Comparison of ENCODE assay signal across 8 cellular contexts in genomic region chr16:21301168-21301894, GRCh38. TPM values are rescaled to one million over a fixed set of nuclear protein-coding genes. Genes with fewer than 3 reads are reported as not detected.
DNase-seq lines count a peak whose midpoint lies in the region; ATAC-seq, FAIRE-seq and TF ChIP-seq lines count a peak whose summit lies in the region.

No MANE protein-coding gene starts in this region.

- peak; percentile 58 for TF ChIP-seq POLR2A in A549 (IDR thresholded peaks at IDR 0.05; ENCODE audit: low read length)

- FAIRE-seq in A549 (lab: Jason Lieb, UNC): no peak

- 2% methylated on average over 30 of the region's 60 CpGs for WGBS in A549 (ENCODE audit: missing lambda C conversion rate)

- H3K9me3 ChIP-seq in A549: no peaks in the 10 kb centered on the region

- H3K4me3 ChIP-seq in A549 (peak overlapping the region; percentile 63), choroid plexus epithelial cell (ENCODE audit: low read depth, low read length) (peak overlapping the region; percentile 67)

- CTCF ChIA-PET in A549 (lab: Yijun Ruan, JAX): interaction anchor here (0.6 to 4.5 kb wide), 57 partner anchors 9 to 1072 kb away, joined by 3 to 141 read pairs (median 4); partner anchors contain the start of genes ANKS4B, CRYM, ERI2 and LDAF1

- DNase-seq in A549 (ENCODE audit: low read depth in 1 of 2, low spot score in 1 of 2) (peak; percentile 91 to 93), NCI-H146 (lab: John Stamatoyannopoulos, UW) (peak; percentile 59), T-helper 9 cell (peak; percentile 5), choroid plexus epithelial cell (ENCODE audit: low read depth) (peak; percentile 65), left kidney (ENCODE audit: low read depth, low spot score) (peak; percentile 80)
- DNase-seq in stimulated activated CD4-positive, alpha-beta T cell treated with anti-CD3 and anti-CD28 coated beads, Interleukin-4, amount 100 ng/mL, for 24 hours: peak; percentile 18

- POLR2A ChIA-PET in A549 (lab: Yijun Ruan, JAX): interaction anchor here (0.8 to 2.3 kb wide), 17 partner anchors 11 to 1136 kb away, joined by 3 to 32 read pairs (median 4); partner anchors contain the start of genes ERI2, LDAF1 and REXO5

- H3K4me1 ChIP-seq in A549: peaks cover 23% of the 10 kb centered on the region

- H3K4me2 ChIP-seq in A549: peak overlapping the region; percentile 90

- TF ChIP-seq RAD21 in A549 (conservative IDR thresholded peaks at IDR 0.05 in 1 of 2, IDR thresholded peaks at IDR 0.05 in 1 of 2): peak in 1 of 2 experiments; percentile 28; a peak in 1 of 5 replicates

- TF ChIP-seq EP300 in A549 (IDR thresholded peaks at IDR 0.05): no peak; a peak in 1 of 5 replicates

- H3K27ac ChIP-seq in A549: peak overlapping the region; percentile 82 to 93

- TF ChIP-seq CTCF in A549 (IDR thresholded peaks at IDR 0.05) (peak; percentile 33; the same call in 2 of the 3 replicates), choroid plexus epithelial cell (conservative IDR thresholded peaks at IDR 0.05; ENCODE audit: low read depth, low read length) (peak; percentile 23)

- peak; percentile 92 for ATAC-seq in A549
- ATAC-seq in GM18498 (IDR thresholded peaks at IDR 0.05; ENCODE audit: unreplicated experiment): peak; percentile 66
- ATAC-seq in HG02884 (IDR thresholded peaks at IDR 0.05; ENCODE audit: unreplicated experiment): peak; percentile 52

TF ChIP-seq in A549, 52 proteins besides CTCF, POLR2A, EP300 and RAD21:
- TF ChIP-seq FOXS1 (CRISPR knock-in tag; IDR thresholded peaks at IDR 0.05) (no peak), HOXB5 (CRISPR knock-in tag; IDR thresholded peaks at IDR 0.05) (no peak), GATA3 (IDR thresholded peaks at IDR 0.05; ENCODE audit: borderline replicate concordance) (peak; percentile 11), POLR2AphosphoS2 (conservative IDR thresholded peaks at IDR 0.05; ENCODE audit: low read length) (no peak), NR3C1 (IDR thresholded peaks at IDR 0.05) (no peak), RNF2 (IDR thresholded peaks at IDR 0.05; ENCODE audit: borderline replicate concordance, low read depth) (peak; percentile 74; the same call in 1 of the 2 replicates), MAZ (IDR thresholded peaks at IDR 0.05; ENCODE audit: borderline replicate concordance, low read depth, low read length) (no peak), KDM1A (IDR thresholded peaks at IDR 0.05; ENCODE audit: low read depth) (no peak), TFCP2L1 (CRISPR knock-in tag; IDR thresholded peaks at IDR 0.05) (no peak), MAX (IDR thresholded peaks at IDR 0.05) (peak; percentile 82), E2F6 (IDR thresholded peaks at IDR 0.05; ENCODE audit: borderline replicate concordance, low read depth) (peak; percentile 16; the same call in 1 of the 2 replicates), USF2 (IDR thresholded peaks at IDR 0.05) (0 out of 2 replicates have a peak, but pooled peaks have one; percentile 10), CBX2 (IDR thresholded peaks at IDR 0.05; ENCODE audit: borderline replicate concordance, low read depth) (no peak), CBX8 (IDR thresholded peaks at IDR 0.05) (no peak), JUN (IDR thresholded peaks at IDR 0.05) (peak in 1 of 2 experiments; percentile 55; a peak in 1 of 5 replicates), NPAS2 (CRISPR knock-in tag; IDR thresholded peaks at IDR 0.05; ENCODE audit: borderline replicate concordance) (no peak), TP53 (CRISPR knock-in tag; IDR thresholded peaks at IDR 0.05) (no peak), CEBPB (IDR thresholded peaks at IDR 0.05) (peak in 1 of 2 experiments; percentile 59; a peak in 1 of 4 replicates), PHF8 (IDR thresholded peaks at IDR 0.05; ENCODE audit: borderline replicate concordance, low read depth) (0 out of 2 replicates have a peak, but pooled peaks have one; percentile 18), ZSCAN20 (CRISPR knock-in tag; IDR thresholded peaks at IDR 0.05) (no peak)
- TF ChIP-seq, protein P1, sequence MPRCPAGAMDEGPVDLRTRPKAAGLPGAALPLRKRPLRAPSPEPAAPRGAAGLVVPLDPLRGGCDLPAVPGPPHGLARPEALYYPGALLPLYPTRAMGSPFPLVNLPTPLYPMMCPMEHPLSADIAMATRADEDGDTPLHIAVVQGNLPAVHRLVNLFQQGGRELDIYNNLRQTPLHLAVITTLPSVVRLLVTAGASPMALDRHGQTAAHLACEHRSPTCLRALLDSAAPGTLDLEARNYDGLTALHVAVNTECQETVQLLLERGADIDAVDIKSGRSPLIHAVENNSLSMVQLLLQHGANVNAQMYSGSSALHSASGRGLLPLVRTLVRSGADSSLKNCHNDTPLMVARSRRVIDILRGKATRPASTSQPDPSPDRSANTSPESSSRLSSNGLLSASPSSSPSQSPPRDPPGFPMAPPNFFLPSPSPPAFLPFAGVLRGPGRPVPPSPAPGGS (IDR thresholded peaks at IDR 0.05): 0 out of 3 replicates have a peak, but pooled peaks have one; percentile 66
- TF ChIP-seq, protein P2, sequence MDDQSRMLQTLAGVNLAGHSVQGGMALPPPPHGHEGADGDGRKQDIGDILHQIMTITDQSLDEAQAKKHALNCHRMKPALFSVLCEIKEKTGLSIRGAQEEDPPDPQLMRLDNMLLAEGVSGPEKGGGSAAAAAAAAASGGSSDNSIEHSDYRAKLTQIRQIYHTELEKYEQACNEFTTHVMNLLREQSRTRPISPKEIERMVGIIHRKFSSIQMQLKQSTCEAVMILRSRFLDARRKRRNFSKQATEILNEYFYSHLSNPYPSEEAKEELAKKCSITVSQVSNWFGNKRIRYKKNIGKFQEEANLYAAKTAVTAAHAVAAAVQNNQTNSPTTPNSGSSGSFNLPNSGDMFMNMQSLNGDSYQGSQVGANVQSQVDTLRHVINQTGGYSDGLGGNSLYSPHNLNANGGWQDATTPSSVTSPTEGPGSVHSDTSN (IDR thresholded peaks at IDR 0.05): peak; percentile 77
TF ChIP-seq in A549: peak in this region for 10.

RNA-seq across cellular contexts. Expression of gene CRYM, which starts 23.2 kb away (rescaled TPM):
- polyA plus RNA-seq in A549 (2011; rRNA removed) (3.1 and 3.4 TPM in 2 replicates), A549 (2017; fragmentation: RNase III; extraction: RNeasy Plus Mini Kit Qiagen cat#74134 plus additional on column Dnase treatment) (0.94 to 0.98 TPM (median 0.94 TPM) in 3 replicates)
- 1.8 and 2.1 TPM in 2 replicates for polyA plus RNA-seq in A549 (2012; cell fraction: cytosol; rRNA removed)
- 3.0 and 3.9 TPM in 2 replicates for polyA plus RNA-seq in A549 (2012; cell fraction: nucleus; rRNA removed)
- polyA minus RNA-seq in A549 (2011; rRNA and poly(A)+ RNA removed): 0.73 and 2.1 TPM in 2 replicates

Comparison
In these comparisons a context has a peak if more than half of its experiments do, and no peak if none do; other contexts are left out.
1. Peak in every context shown above with its lines: DNase-seq, ATAC-seq, H3K4me3 ChIP-seq and H3K27ac ChIP-seq.
2. DNase-seq: peak in every context shown above with its lines; median percentile 92 in A549; 80 in left kidney; 65 in choroid plexus epithelial cell; 59 in NCI-H146; 18 in stimulated activated CD4-positive, alpha-beta T cell treated with anti-CD3 and anti-CD28 coated beads, Interleukin-4, amount 100 ng/mL, for 24 hours; 5 in T-helper 9 cell.